ENCODE assay signal across 21 cellular contexts in the genomic region with DNA sequence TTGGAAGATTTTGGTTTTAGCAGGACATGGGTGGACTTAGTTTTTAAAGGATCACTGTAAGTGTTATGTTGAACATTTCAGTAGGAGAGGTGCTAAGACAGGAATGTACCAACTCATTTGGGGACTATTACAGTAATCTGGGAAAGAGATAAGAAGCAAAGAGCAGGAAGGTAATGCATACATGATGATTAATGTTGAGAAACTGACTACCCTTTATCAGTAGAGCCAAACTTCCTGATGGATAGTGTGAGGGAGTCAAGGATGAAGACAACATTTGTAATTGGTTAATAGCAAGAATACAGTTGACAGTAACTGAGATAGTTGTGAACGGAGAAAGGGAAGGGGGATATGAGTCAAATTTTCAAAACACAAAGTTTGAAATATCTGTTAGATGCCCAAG.
"Had no signal": no experiment of that assay in that cellular context is flagged by ENCODE, and none has a peak within 500 bp of the region (broad histone marks: within the 10 kb centered on the region; RNA-seq: fewer than 3 reads in every experiment).

No MANE protein-coding gene starts in this region.

- DNase-seq: activated CD4-positive, alpha-beta T cell treated with anti-CD3 and anti-CD28 coated beads for 4 hours; activated CD8-positive, alpha-beta memory T cell treated with anti-CD3 and anti-CD28 coated beads, Interleukin-2, amount 50 U/mL, for 4 hours; activated CD8-positive, alpha-beta T cell treated with anti-CD3 and anti-CD28 coated beads for 36 hours; activated gamma-delta T cell treated with Interleukin-2 at 50 U/mL for 16 hours; activated naive CD4-positive, alpha-beta T cell treated with anti-CD3 and anti-CD28 coated beads, Interleukin-2, amount 10 ng/mL, durations not matched to agents 7 days and 5 days; activated naive CD8-positive, alpha-beta T cell treated with anti-CD3 and anti-CD28 coated beads for 36 hours; activated T-cell treated with anti-CD3 and anti-CD28 coated beads, Interleukin-2, amount 50 U/mL, for 72 hours; caudate nucleus; KG1; NCI-H1092; NCI-H1417; NCI-H2029; NCI-H2107; NCI-H510A treated with DMSO at 0.1 percent for 48 hours; NCI-H69; NK-92 treated with Interleukin-12 subunit alpha and Interleukin-12 subunit beta, amount 100 ng/mL, for 24 hours; SHP77; T-cell; T-helper 2 cell; T1000 had no signal

- ATAC-seq: activated CD4-positive, CD25-positive, alpha-beta regulatory T cell treated with anti-CD3 and anti-CD28 coated beads, Interleukin-2, amount 50 U/mL, for 24 hours; activated CD8-positive, alpha-beta T cell treated with anti-CD3 and anti-CD28 coated beads for 36 hours; activated T-cell treated with anti-CD3 and anti-CD28 coated beads, Interleukin-2, amount 50 U/mL, for 72 hours; T-cell had no signal
